ENCODE assay signal across 8 cellular contexts in the genomic region with DNA sequence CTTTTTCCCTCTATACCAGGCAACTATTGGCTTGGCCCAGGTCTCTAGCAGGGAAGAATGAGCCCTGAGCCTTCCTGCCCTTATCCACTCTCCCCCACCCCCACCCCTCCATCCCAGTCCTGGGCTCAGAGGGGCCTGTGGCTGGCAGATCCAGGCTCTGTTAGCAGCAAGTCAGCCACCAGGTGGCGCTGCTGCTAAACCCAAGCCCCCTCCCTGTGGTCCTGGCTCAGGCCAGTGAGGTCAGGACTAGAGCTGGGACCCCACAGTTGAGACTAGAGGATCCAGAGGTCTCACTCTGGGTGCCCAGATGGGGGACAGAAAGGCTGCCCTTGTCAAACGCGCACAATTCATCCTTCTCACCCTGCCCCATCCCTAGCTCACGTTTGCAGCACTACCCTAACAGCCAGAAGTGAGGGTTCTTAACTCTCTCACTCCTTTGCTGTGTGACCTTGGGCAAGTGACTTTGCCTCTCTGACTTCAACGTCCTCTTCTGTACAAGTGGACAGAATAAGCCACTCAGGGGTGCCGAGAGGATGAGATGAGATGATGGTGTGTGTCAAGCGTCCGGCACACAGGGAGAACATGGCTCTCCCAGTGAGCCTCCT. TPM values are rescaled to one million over a fixed set of nuclear protein-coding genes. Genes with fewer than 3 reads are reported as not detected.
DNase-seq lines count a peak whose midpoint lies in the region; ATAC-seq, FAIRE-seq and TF ChIP-seq lines count a peak whose summit lies in the region.

No MANE protein-coding gene starts in this region.

- no peak for FAIRE-seq in small intestine (lab: Jason Lieb, UNC)

- no peaks in the 10 kb centered on the region for H3K36me3 ChIP-seq in small intestine (ENCODE audit: control insufficient read depth in 2 of 2, insufficient read depth in 2 of 2, low read length in 2 of 2)

- in situ Hi-C loops in astrocyte of the cerebellum (cut with HindIII; ENCODE audit: low sequenced_read_pairs): no loop called here

- no peaks in the 10 kb centered on the region for H3K27me3 ChIP-seq in small intestine (ENCODE audit: control insufficient read depth in 2 of 2, insufficient read depth in 2 of 2, low read length in 2 of 2)

- no peak overlapping the region for H3K27ac ChIP-seq in small intestine (ENCODE audit: low read depth in 1 of 2, low read length in 1 of 2)

- H3K4me3 ChIP-seq in astrocyte of the cerebellum (ENCODE audit: low read depth, low read length) (no peak overlapping the region), small intestine (ENCODE audit: low read depth in 1 of 2, low read length in 2 of 2) (no peak overlapping the region)

- ATAC-seq in HG02642 (IDR thresholded peaks at IDR 0.05; ENCODE audit: poor library complexity, unreplicated experiment): peak; percentile 72
- peak; percentile 97 for ATAC-seq in SK-N-SH treated with all-trans-retinoic acid at 6 μM for 48 hours
- ATAC-seq in HG03025 (IDR thresholded peaks at IDR 0.05; ENCODE audit: low FRiP score, unreplicated experiment): no peak
- ATAC-seq in GM18858 (IDR thresholded peaks at IDR 0.05; ENCODE audit: unreplicated experiment): no peak

- TF ChIP-seq CTCF in astrocyte of the cerebellum (IDR thresholded peaks at IDR 0.05; ENCODE audit: low read depth, low read length, missing control alignments): peak; percentile 79

- H3K4me1 ChIP-seq in small intestine (ENCODE audit: control insufficient read depth in 2 of 2, insufficient read depth in 1 of 2, low read depth in 1 of 2, low read length in 1 of 2): no peaks in the 10 kb centered on the region

- no peaks in the 10 kb centered on the region for H3K9me3 ChIP-seq in small intestine (ENCODE audit: control insufficient read depth, low read depth)

- DNase-seq in EL: peak; percentile 51
- DNase-seq in astrocyte of the cerebellum (ENCODE audit: low read depth): no peak
- peak; percentile 73 for DNase-seq in hepatic stellate cell (ENCODE audit: low spot score)
- peak; percentile 32 for DNase-seq in small intestine

- 40 to 50% (median 47%) methylated on average over 8 of the region's 8 CpGs for WGBS in small intestine, 3 donors

TF ChIP-seq in SK-N-SH treated with all-trans-retinoic acid at 6 μM for 48 hours, 23 proteins besides CTCF, POLR2A, EP300 and RAD21:
- TF ChIP-seq ARNTL (CRISPR knock-in tag; IDR thresholded peaks at IDR 0.05; ENCODE audit: borderline replicate concordance, low read depth) (no peak), ZNF8 (CRISPR knock-in tag; IDR thresholded peaks at IDR 0.05) (no peak), TOX (CRISPR knock-in tag; IDR thresholded peaks at IDR 0.05; ENCODE audit: borderline replicate concordance) (no peak)
- TF ChIP-seq, protein P1, sequence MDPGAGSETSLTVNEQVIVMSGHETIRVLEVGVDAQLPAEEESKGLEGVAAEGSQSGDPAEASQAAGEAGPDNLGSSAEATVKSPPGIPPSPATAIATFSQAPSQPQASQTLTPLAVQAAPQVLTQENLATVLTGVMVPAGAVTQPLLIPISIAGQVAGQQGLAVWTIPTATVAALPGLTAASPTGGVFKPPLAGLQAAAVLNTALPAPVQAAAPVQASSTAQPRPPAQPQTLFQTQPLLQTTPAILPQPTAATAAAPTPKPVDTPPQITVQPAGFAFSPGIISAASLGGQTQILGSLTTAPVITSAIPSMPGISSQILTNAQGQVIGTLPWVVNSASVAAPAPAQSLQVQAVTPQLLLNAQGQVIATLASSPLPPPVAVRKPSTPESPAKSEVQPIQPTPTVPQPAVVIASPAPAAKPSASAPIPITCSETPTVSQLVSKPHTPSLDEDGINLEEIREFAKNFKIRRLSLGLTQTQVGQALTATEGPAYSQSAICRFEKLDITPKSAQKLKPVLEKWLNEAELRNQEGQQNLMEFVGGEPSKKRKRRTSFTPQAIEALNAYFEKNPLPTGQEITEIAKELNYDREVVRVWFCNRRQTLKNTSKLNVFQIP (CRISPR knock-in tag; IDR thresholded peaks at IDR 0.05; ENCODE audit: borderline replicate concordance, low read depth): no peak
- TF ChIP-seq, protein P2, sequence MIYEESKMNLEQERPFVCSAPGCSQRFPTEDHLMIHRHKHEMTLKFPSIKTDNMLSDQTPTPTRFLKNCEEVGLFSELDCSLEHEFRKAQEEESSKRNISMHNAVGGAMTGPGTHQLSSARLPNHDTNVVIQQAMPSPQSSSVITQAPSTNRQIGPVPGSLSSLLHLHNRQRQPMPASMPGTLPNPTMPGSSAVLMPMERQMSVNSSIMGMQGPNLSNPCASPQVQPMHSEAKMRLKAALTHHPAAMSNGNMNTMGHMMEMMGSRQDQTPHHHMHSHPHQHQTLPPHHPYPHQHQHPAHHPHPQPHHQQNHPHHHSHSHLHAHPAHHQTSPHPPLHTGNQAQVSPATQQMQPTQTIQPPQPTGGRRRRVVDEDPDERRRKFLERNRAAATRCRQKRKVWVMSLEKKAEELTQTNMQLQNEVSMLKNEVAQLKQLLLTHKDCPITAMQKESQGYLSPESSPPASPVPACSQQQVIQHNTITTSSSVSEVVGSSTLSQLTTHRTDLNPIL (CRISPR knock-in tag; IDR thresholded peaks at IDR 0.05; ENCODE audit: low read depth): no peak

RNA-seq across cellular contexts. Expression of a gene that starts 46.8 kb away (rescaled TPM):
- under 1 TPM in 1 of 3 donors, not detected in 2; 0.27 TPM for polyA plus RNA-seq in small intestine

Comparison
In these comparisons a context has a peak if more than half of its experiments do, and no peak if none do; other contexts are left out.
1. ATAC-seq: peak in HG02642 (single experiment) and SK-N-SH treated with all-trans-retinoic acid at 6 μM for 48 hours (single experiment); none in HG03025 (single experiment) and GM18858 (single experiment).